2 cellular contexts compared by ENCODE assay signal in the genomic region with DNA sequence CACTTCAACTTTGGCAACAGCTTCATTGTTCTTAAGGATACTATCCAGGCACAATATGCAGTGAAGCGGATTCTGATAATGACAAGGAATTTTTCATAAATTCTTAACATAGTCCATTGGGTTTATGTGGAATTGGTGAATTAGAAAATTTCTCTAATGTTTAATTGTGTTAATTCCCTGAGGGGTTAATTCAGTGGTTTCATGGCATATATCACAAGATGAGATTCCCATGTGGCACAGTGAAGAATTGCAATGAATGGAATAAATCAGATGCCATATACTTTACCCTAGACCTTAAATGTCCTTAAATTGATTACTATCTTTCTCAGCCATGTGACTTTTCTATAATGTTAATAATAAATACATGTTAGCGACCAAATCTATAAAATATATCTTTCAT.
TF ChIP-seq lines count a peak whose summit lies in the region.

No MANE protein-coding gene starts in this region.

TF ChIP-seq in H1, 55 proteins besides CTCF, POLR2A, EP300 and RAD21 (continued from another document):
- TF ChIP-seq, protein P1, sequence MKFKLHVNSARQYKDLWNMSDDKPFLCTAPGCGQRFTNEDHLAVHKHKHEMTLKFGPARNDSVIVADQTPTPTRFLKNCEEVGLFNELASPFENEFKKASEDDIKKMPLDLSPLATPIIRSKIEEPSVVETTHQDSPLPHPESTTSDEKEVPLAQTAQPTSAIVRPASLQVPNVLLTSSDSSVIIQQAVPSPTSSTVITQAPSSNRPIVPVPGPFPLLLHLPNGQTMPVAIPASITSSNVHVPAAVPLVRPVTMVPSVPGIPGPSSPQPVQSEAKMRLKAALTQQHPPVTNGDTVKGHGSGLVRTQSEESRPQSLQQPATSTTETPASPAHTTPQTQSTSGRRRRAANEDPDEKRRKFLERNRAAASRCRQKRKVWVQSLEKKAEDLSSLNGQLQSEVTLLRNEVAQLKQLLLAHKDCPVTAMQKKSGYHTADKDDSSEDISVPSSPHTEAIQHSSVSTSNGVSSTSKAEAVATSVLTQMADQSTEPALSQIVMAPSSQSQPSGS (IDR thresholded peaks at IDR 0.05; ENCODE audit: low read length), result no peak
- TF ChIP-seq TAF1 (IDR thresholded peaks at IDR 0.05; ENCODE audit: low read depth, low read length) (no peak), POLR2AphosphoS5 (IDR thresholded peaks at IDR 0.05; ENCODE audit: low read depth, low read length) (no peak), YY1 (IDR thresholded peaks at IDR 0.05; ENCODE audit: low read depth, low read length) (no peak), KDM1A (IDR thresholded peaks at IDR 0.05; ENCODE audit: borderline replicate concordance, low read length) (no peak)
- TF ChIP-seq, protein P2, sequence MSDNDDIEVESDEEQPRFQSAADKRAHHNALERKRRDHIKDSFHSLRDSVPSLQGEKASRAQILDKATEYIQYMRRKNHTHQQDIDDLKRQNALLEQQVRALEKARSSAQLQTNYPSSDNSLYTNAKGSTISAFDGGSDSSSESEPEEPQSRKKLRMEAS (IDR thresholded peaks at IDR 0.05), result no peak
- TF ChIP-seq, protein P3, sequence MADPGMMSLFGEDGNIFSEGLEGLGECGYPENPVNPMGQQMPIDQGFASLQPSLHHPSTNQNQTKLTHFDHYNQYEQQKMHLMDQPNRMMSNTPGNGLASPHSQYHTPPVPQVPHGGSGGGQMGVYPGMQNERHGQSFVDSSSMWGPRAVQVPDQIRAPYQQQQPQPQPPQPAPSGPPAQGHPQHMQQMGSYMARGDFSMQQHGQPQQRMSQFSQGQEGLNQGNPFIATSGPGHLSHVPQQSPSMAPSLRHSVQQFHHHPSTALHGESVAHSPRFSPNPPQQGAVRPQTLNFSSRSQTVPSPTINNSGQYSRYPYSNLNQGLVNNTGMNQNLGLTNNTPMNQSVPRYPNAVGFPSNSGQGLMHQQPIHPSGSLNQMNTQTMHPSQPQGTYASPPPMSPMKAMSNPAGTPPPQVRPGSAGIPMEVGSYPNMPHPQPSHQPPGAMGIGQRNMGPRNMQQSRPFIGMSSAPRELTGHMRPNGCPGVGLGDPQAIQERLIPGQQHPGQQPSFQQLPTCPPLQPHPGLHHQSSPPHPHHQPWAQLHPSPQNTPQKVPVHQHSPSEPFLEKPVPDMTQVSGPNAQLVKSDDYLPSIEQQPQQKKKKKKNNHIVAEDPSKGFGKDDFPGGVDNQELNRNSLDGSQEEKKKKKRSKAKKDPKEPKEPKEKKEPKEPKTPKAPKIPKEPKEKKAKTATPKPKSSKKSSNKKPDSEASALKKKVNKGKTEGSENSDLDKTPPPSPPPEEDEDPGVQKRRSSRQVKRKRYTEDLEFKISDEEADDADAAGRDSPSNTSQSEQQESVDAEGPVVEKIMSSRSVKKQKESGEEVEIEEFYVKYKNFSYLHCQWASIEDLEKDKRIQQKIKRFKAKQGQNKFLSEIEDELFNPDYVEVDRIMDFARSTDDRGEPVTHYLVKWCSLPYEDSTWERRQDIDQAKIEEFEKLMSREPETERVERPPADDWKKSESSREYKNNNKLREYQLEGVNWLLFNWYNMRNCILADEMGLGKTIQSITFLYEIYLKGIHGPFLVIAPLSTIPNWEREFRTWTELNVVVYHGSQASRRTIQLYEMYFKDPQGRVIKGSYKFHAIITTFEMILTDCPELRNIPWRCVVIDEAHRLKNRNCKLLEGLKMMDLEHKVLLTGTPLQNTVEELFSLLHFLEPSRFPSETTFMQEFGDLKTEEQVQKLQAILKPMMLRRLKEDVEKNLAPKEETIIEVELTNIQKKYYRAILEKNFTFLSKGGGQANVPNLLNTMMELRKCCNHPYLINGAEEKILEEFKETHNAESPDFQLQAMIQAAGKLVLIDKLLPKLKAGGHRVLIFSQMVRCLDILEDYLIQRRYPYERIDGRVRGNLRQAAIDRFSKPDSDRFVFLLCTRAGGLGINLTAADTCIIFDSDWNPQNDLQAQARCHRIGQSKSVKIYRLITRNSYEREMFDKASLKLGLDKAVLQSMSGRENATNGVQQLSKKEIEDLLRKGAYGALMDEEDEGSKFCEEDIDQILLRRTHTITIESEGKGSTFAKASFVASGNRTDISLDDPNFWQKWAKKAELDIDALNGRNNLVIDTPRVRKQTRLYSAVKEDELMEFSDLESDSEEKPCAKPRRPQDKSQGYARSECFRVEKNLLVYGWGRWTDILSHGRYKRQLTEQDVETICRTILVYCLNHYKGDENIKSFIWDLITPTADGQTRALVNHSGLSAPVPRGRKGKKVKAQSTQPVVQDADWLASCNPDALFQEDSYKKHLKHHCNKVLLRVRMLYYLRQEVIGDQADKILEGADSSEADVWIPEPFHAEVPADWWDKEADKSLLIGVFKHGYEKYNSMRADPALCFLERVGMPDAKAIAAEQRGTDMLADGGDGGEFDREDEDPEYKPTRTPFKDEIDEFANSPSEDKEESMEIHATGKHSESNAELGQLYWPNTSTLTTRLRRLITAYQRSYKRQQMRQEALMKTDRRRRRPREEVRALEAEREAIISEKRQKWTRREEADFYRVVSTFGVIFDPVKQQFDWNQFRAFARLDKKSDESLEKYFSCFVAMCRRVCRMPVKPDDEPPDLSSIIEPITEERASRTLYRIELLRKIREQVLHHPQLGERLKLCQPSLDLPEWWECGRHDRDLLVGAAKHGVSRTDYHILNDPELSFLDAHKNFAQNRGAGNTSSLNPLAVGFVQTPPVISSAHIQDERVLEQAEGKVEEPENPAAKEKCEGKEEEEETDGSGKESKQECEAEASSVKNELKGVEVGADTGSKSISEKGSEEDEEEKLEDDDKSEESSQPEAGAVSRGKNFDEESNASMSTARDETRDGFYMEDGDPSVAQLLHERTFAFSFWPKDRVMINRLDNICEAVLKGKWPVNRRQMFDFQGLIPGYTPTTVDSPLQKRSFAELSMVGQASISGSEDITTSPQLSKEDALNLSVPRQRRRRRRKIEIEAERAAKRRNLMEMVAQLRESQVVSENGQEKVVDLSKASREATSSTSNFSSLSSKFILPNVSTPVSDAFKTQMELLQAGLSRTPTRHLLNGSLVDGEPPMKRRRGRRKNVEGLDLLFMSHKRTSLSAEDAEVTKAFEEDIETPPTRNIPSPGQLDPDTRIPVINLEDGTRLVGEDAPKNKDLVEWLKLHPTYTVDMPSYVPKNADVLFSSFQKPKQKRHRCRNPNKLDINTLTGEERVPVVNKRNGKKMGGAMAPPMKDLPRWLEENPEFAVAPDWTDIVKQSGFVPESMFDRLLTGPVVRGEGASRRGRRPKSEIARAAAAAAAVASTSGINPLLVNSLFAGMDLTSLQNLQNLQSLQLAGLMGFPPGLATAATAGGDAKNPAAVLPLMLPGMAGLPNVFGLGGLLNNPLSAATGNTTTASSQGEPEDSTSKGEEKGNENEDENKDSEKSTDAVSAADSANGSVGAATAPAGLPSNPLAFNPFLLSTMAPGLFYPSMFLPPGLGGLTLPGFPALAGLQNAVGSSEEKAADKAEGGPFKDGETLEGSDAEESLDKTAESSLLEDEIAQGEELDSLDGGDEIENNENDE (IDR thresholded peaks at IDR 0.05; ENCODE audit: insufficient replicate concordance, low read length), result no peak
TF ChIP-seq in H1: peak in this region for 0.

TF ChIP-seq in neural cell, 6 proteins besides CTCF, POLR2A, EP300 and RAD21:
- TF ChIP-seq, protein P4, sequence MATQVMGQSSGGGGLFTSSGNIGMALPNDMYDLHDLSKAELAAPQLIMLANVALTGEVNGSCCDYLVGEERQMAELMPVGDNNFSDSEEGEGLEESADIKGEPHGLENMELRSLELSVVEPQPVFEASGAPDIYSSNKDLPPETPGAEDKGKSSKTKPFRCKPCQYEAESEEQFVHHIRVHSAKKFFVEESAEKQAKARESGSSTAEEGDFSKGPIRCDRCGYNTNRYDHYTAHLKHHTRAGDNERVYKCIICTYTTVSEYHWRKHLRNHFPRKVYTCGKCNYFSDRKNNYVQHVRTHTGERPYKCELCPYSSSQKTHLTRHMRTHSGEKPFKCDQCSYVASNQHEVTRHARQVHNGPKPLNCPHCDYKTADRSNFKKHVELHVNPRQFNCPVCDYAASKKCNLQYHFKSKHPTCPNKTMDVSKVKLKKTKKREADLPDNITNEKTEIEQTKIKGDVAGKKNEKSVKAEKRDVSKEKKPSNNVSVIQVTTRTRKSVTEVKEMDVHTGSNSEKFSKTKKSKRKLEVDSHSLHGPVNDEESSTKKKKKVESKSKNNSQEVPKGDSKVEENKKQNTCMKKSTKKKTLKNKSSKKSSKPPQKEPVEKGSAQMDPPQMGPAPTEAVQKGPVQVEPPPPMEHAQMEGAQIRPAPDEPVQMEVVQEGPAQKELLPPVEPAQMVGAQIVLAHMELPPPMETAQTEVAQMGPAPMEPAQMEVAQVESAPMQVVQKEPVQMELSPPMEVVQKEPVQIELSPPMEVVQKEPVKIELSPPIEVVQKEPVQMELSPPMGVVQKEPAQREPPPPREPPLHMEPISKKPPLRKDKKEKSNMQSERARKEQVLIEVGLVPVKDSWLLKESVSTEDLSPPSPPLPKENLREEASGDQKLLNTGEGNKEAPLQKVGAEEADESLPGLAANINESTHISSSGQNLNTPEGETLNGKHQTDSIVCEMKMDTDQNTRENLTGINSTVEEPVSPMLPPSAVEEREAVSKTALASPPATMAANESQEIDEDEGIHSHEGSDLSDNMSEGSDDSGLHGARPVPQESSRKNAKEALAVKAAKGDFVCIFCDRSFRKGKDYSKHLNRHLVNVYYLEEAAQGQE (IDR thresholded peaks at IDR 0.05; ENCODE audit: borderline replicate concordance), result no peak
- TF ChIP-seq MXI1 (conservative IDR thresholded peaks at IDR 0.05; ENCODE audit: poor library complexity, severe bottlenecking), result no peak
- TF ChIP-seq POLR2AphosphoS5 (IDR thresholded peaks at IDR 0.05), result no peak
- TF ChIP-seq SMC3 (conservative IDR thresholded peaks at IDR 0.05; ENCODE audit: poor library complexity), result no peak
- no peak for TF ChIP-seq EZH2 (IDR thresholded peaks at IDR 0.05; ENCODE audit: borderline replicate concordance, insufficient read depth, low read length, poor library complexity, severe bottlenecking)
- no peak for TF ChIP-seq TAF1 (IDR thresholded peaks at IDR 0.05; ENCODE audit: low read depth)
